8 cellular contexts compared by ENCODE assay signal in the genomic region with DNA sequence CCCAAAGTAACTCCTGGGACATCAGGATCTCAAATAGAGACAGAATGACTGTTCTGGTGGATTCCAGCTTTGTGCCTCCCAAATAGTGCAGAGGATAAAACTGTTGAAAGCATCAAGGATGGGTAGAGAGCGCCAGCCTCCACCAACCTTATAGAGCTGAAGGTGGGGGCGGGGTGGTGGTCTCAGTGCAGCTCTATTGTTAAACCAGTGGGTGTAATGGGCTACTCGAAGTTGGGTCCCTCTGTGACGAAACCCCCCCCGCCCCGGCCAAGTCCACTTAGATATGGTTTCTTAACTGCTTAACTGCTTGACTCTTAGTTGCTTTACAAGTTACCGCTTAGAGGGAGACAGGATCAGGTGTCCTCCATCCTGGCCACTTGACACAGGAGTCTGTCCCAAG. TPM values are rescaled to one million over a fixed set of nuclear protein-coding genes. Genes with fewer than 3 reads are reported as not detected.
DNase-seq lines count a peak whose midpoint lies in the region; ATAC-seq and TF ChIP-seq lines count a peak whose summit lies in the region.

No MANE protein-coding gene starts in this region.

- DNase-seq in CD4-positive, alpha-beta T cell: no peak
- DNase-seq in NB4 (ENCODE audit: low read depth): peak; percentile 27
- peak; percentile 55 for DNase-seq in endodermal cell
- no peak for DNase-seq in kidney glomerular epithelial cell (lab: John Stamatoyannopoulos, UW)
- DNase-seq in activated gamma-delta T cell treated with Interleukin-2 at 50 U/mL for 16 hours: no peak
- no peak for DNase-seq in head of caudate nucleus

- TF ChIP-seq CTCF in CD4-positive, alpha-beta T cell (IDR thresholded peaks at IDR 0.05): no peak
- TF ChIP-seq CTCF in NB4 (IDR thresholded peaks at IDR 0.05; ENCODE audit: low read depth, low read length): no peak
- no peak for TF ChIP-seq CTCF in endodermal cell (conservative IDR thresholded peaks at IDR 0.05)

- peak overlapping the region; percentile 82 for H3K27ac Mint-ChIP-seq in CD4-positive, alpha-beta T cell
- H3K27ac Mint-ChIP-seq in endodermal cell: peak overlapping the region; percentile 91

- H3K4me1 ChIP-seq in endodermal cell (ENCODE audit: control insufficient read depth, insufficient read depth, low read length): no peaks in the 10 kb centered on the region
- H3K4me1 ChIP-seq in neuron (ENCODE audit: insufficient read depth, low read length): peaks cover 16% of the 10 kb centered on the region

- H3K27me3 ChIP-seq in CD4-positive, alpha-beta T cell (ENCODE audit: control insufficient read depth, insufficient read depth, low read length): no peaks in the 10 kb centered on the region
- H3K27me3 ChIP-seq in endodermal cell (ENCODE audit: control insufficient read depth, insufficient read depth, low read length, poor library complexity, severe bottlenecking) (no peaks in the 10 kb centered on the region), neuron (ENCODE audit: insufficient read depth, low read length) (no peaks in the 10 kb centered on the region)

- no peak for TF ChIP-seq POLR2A in NB4 (IDR thresholded peaks at IDR 0.05; ENCODE audit: extremely low read depth, insufficient read length)

- peak overlapping the region; percentile 72 for H3K27ac ChIP-seq in CD4-positive, alpha-beta T cell (ENCODE audit: low read depth, low read length)
- H3K27ac ChIP-seq in endodermal cell (ENCODE audit: low read depth, low read length): no peak overlapping the region

- no peak for ATAC-seq in CD4-positive, alpha-beta T cell (ENCODE audit: poor library complexity)
- no peak for ATAC-seq in HG03280 (IDR thresholded peaks at IDR 0.05; ENCODE audit: unreplicated experiment)

- intact Hi-C loops in CD4-positive, alpha-beta T cell (cut with DNase I, micrococcal nuclease): loop anchor here in 1 of 2 experiments (2.0 to 10.0 kb wide), 2 partner anchors 23 to 541 kb away; a partner anchor contains a TSS
- intact Hi-C loops in head of caudate nucleus (cut with DNase I): loop anchor here (5.0 kb wide), 1 partner anchor 167 kb away; no protein-coding TSS in a partner anchor

- H3K9ac ChIP-seq in endodermal cell (ENCODE audit: extremely low read depth, low read length, poor library complexity, severe bottlenecking): peak overlapping the region; percentile 60

- POLR2A ChIA-PET in CD4-positive, alpha-beta T cell (lab: Charles Lee): interaction anchor here (0.9 to 2.0 kb wide), 8 partner anchors 10 to 891 kb away, joined by 3 to 13 read pairs (median 4); a partner anchor contains a TSS

- H3K4me3 Mint-ChIP-seq in CD4-positive, alpha-beta T cell: peak overlapping the region; percentile 90
- peak overlapping the region; percentile 90 for H3K4me3 Mint-ChIP-seq in endodermal cell

- no peaks in the 10 kb centered on the region for H3K27me3 Mint-ChIP-seq in CD4-positive, alpha-beta T cell
- H3K27me3 Mint-ChIP-seq in endodermal cell (ENCODE audit: insufficient read depth): no peaks in the 10 kb centered on the region

- H3K4me1 Mint-ChIP-seq in CD4-positive, alpha-beta T cell (ENCODE audit: low read depth): peaks cover 35% of the 10 kb centered on the region
- H3K4me1 Mint-ChIP-seq in endodermal cell: peaks cover 6% of the 10 kb centered on the region

- CTCF ChIA-PET in CD4-positive, alpha-beta T cell (lab: Charles Lee): interaction anchor here (0.7 to 2.3 kb wide), 12 partner anchors 10 to 610 kb away, joined by 3 to 14 read pairs (median 4); a partner anchor contains a TSS

- H3K36me3 Mint-ChIP-seq in CD4-positive, alpha-beta T cell (ENCODE audit: low read depth): peaks cover 55% of the 10 kb centered on the region
- peaks cover 49% of the 10 kb centered on the region for H3K36me3 Mint-ChIP-seq in endodermal cell (ENCODE audit: low read depth)

- peak overlapping the region; percentile 89 for H3K4me3 ChIP-seq in NB4 (ENCODE audit: low read depth, low read length)
- peak overlapping the region; percentile 90 for H3K4me3 ChIP-seq in endodermal cell (ENCODE audit: low read length)
- H3K4me3 ChIP-seq in neuron (ENCODE audit: low read length): peak overlapping the region; percentile 98

- H3K36me3 ChIP-seq in endodermal cell (ENCODE audit: control insufficient read depth, insufficient read depth, low read length) (peaks cover 39% of the 10 kb centered on the region), neuron (ENCODE audit: insufficient read depth, low read length) (peaks cover 46% of the 10 kb centered on the region)

- 36 to 39% methylated on average over 5 to 7 of the region's 7 CpGs for WGBS in endodermal cell (ENCODE audit: insufficient coverage in 1 of 2, insufficient read length in 1 of 2), 2 experiments

- H3K9me3 Mint-ChIP-seq in CD4-positive, alpha-beta T cell: no peaks in the 10 kb centered on the region
- no peaks in the 10 kb centered on the region for H3K9me3 Mint-ChIP-seq in endodermal cell

- peak overlapping the region; percentile 32 for H2AFZ ChIP-seq in neuron (ENCODE audit: low read depth, low read length)

- H3K9me3 ChIP-seq in CD4-positive, alpha-beta T cell (ENCODE audit: control insufficient read depth, low read length): no peaks in the 10 kb centered on the region
- H3K9me3 ChIP-seq in endodermal cell (ENCODE audit: control insufficient read depth, low read length): no peaks in the 10 kb centered on the region
- H3K9me3 ChIP-seq in neuron (ENCODE audit: low read length): no peaks in the 10 kb centered on the region

RNA-seq across cellular contexts. Expression of a gene that starts 22.7 kb away (rescaled TPM):
- 10 to 100 TPM; 75.1 to 75.6 TPM for total RNA-seq in CD4-positive, alpha-beta T cell
- total RNA-seq in endodermal cell: 100 to 1,000 TPM; 104 to 113 TPM
- 96.9 TPM for polyA plus RNA-seq in endodermal cell (2013, experiment 1 of 2)
- 86.5 TPM for polyA plus RNA-seq in endodermal cell (2013, experiment 2 of 2)

RNA-seq across cellular contexts. Expression of a gene that starts 43.9 kb away (rescaled TPM):
- 10 to 100 TPM; 74.2 to 76.2 TPM for total RNA-seq in CD4-positive, alpha-beta T cell
- 100 to 1,000 TPM; 200 to 231 TPM for total RNA-seq in endodermal cell
- 149 TPM for polyA plus RNA-seq in endodermal cell (2013, experiment 1 of 2)
- 144 TPM for polyA plus RNA-seq in endodermal cell (2013, experiment 2 of 2)

Comparison
In these comparisons a context has a peak if more than half of its experiments do, and no peak if none do; other contexts are left out.
1. DNase-seq: peak in NB4 (single experiment) and endodermal cell (single experiment); none in CD4-positive, alpha-beta T cell (0 of 10), kidney glomerular epithelial cell (single experiment), activated gamma-delta T cell treated with Interleukin-2 at 50 U/mL for 16 hours (single experiment) and head of caudate nucleus (0 of 42).
2. Peak in every context shown above with its lines, with median percentiles within 50 percentile points of each other: H3K4me3 ChIP-seq.